8 cellular contexts compared by ENCODE assay signal in genomic region chr17:75205793-75206163, GRCh38. TPM values are rescaled to one million over a fixed set of nuclear protein-coding genes. Genes with fewer than 3 reads are reported as not detected.
DNase-seq lines count a peak whose midpoint lies in the region; ATAC-seq and TF ChIP-seq lines count a peak whose summit lies in the region.

No MANE protein-coding gene starts in this region.

- peaks cover 11% of the 10 kb centered on the region for H3K4me1 Mint-ChIP-seq in T-helper 1 cell treated with Interleukin-12 subunit alpha and Interleukin-12 subunit beta and Interleukin-4 antibody, amounts not matched to agents 30 μg/mL and 1 μg/mL, for 36 hours (ENCODE audit: low read depth)

- H3K4me3 Mint-ChIP-seq in T-helper 1 cell treated with Interleukin-12 subunit alpha and Interleukin-12 subunit beta and Interleukin-4 antibody, amounts not matched to agents 30 μg/mL and 1 μg/mL, for 36 hours = peak overlapping the region; percentile 97

- no peak for ATAC-seq in HG03571 (IDR thresholded peaks at IDR 0.05; ENCODE audit: unreplicated experiment)

- H3K4me1 ChIP-seq in hepatocyte (ENCODE audit: insufficient read depth) (peaks cover 6% of the 10 kb centered on the region), subcutaneous abdominal adipose tissue (ENCODE audit: control insufficient read depth in 5 of 5, insufficient read depth in 5 of 5, low read length in 5 of 5) (peaks cover 0 to 33% (median 27%) of the 10 kb centered on the region in 5 donors)

- WGBS in hepatocyte (ENCODE audit: low lambda C conversion rate, missing lambda C conversion rate) = under 1% methylated on average over 21 of the region's 22 CpGs

- H4K20me1 ChIP-seq in hepatocyte (ENCODE audit: insufficient read depth, poor library complexity, severe bottlenecking) = no peaks in the 10 kb centered on the region

- H3K36me3 Mint-ChIP-seq in T-helper 1 cell treated with Interleukin-12 subunit alpha and Interleukin-12 subunit beta and Interleukin-4 antibody, amounts not matched to agents 30 μg/mL and 1 μg/mL, for 36 hours (ENCODE audit: low read depth) = peaks cover 10% of the 10 kb centered on the region

- H3K79me2 ChIP-seq in hepatocyte = peaks cover 41% of the 10 kb centered on the region

- peak overlapping the region; percentile 98 for H3K4me3 ChIP-seq in WI38 (ENCODE audit: low read depth, low read length)
- peak overlapping the region; percentile 71 for H3K4me3 ChIP-seq in hepatocyte
- peak overlapping the region; percentile 84 to 98 (median 98) for H3K4me3 ChIP-seq in subcutaneous abdominal adipose tissue (ENCODE audit: low read depth in 1 of 5, low read length in 5 of 5)

- peak overlapping the region; percentile 92 for H2AFZ ChIP-seq in hepatocyte

- H3K36me3 ChIP-seq in hepatocyte (replicated peaks; ENCODE audit: insufficient read depth, low read depth) = no peaks in the 10 kb centered on the region
- H3K36me3 ChIP-seq in subcutaneous abdominal adipose tissue (ENCODE audit: control insufficient read depth in 5 of 5, insufficient read depth in 5 of 5, low read length in 5 of 5) = peaks cover 9 to 20% (median 15%) of the 10 kb centered on the region in 5 donors

- no peak for DNase-seq in T-helper 1 cell
- DNase-seq in hepatocyte (ENCODE audit: low spot score) = no peak
- DNase-seq in DMS79 (lab: John Stamatoyannopoulos, UW) = no peak
- DNase-seq in NCI-H128 (lab: John Stamatoyannopoulos, UW; ENCODE audit: unreplicated experiment) = no peak

- H3K27ac ChIP-seq in hepatocyte (peak overlapping the region; percentile 99), subcutaneous abdominal adipose tissue (ENCODE audit: low read depth, low read length) (peak overlapping the region; percentile 87)

- no peaks in the 10 kb centered on the region for H3K9me3 ChIP-seq in hepatocyte (ENCODE audit: low read depth)
- no peaks in the 10 kb centered on the region for H3K9me3 ChIP-seq in subcutaneous abdominal adipose tissue (ENCODE audit: control insufficient read depth in 5 of 5, low read length in 5 of 5)

- H3K27me3 ChIP-seq in hepatocyte (no peaks in the 10 kb centered on the region), subcutaneous abdominal adipose tissue (ENCODE audit: control insufficient read depth in 5 of 5, insufficient read depth in 4 of 5, low read length in 5 of 5) (no peaks in the 10 kb centered on the region)

- H3K9ac ChIP-seq in subcutaneous abdominal adipose tissue (ENCODE audit: low read length in 5 of 5) = peak overlapping the region; percentile 96 to 100 (median 99)

- TF ChIP-seq CTCF in WI38 (IDR thresholded peaks at IDR 0.05; ENCODE audit: low read depth, low read length) = no peak
- TF ChIP-seq CTCF in hepatocyte (IDR thresholded peaks at IDR 0.05; ENCODE audit: poor library complexity) = no peak

- H3K27me3 Mint-ChIP-seq in T-helper 1 cell treated with Interleukin-12 subunit alpha and Interleukin-12 subunit beta and Interleukin-4 antibody, amounts not matched to agents 30 μg/mL and 1 μg/mL, for 36 hours (ENCODE audit: low read depth) = no peaks in the 10 kb centered on the region

- H3K9me3 Mint-ChIP-seq in T-helper 1 cell treated with Interleukin-12 subunit alpha and Interleukin-12 subunit beta and Interleukin-4 antibody, amounts not matched to agents 30 μg/mL and 1 μg/mL, for 36 hours = no peaks in the 10 kb centered on the region

- H3K4me2 ChIP-seq in hepatocyte = peak overlapping the region; percentile 77

- H3K27ac Mint-ChIP-seq in T-helper 1 cell treated with Interleukin-12 subunit alpha and Interleukin-12 subunit beta and Interleukin-4 antibody, amounts not matched to agents 30 μg/mL and 1 μg/mL, for 36 hours = peak overlapping the region; percentile 94

- H3K9me2 ChIP-seq in hepatocyte (replicated peaks; ENCODE audit: insufficient read depth) = no peaks in the 10 kb centered on the region

RNA-seq across cellular contexts. Expression of gene NUP85, which starts 0.3 kb away (rescaled TPM):
- total RNA-seq in hepatocyte = 28.6 and 33.6 TPM in 2 replicates
- polyA plus RNA-seq in hepatocyte = 38.8 and 45.5 TPM in 2 replicates

RNA-seq across cellular contexts. Expression of gene SUMO2, which starts 23.0 kb away (rescaled TPM):
- 112 and 115 TPM in 2 replicates for total RNA-seq in hepatocyte
- polyA plus RNA-seq in hepatocyte = 424 and 434 TPM in 2 replicates

RNA-seq across cellular contexts. Expression of gene JPT1, which starts 51.5 kb away (rescaled TPM):
- total RNA-seq in hepatocyte = 103 and 107 TPM in 2 replicates
- polyA plus RNA-seq in hepatocyte = 172 and 181 TPM in 2 replicates

RNA-seq across cellular contexts. Expression of gene GGA3, which starts 55.6 kb away (rescaled TPM):
- 17.7 and 24.4 TPM in 2 replicates for total RNA-seq in hepatocyte
- polyA plus RNA-seq in hepatocyte = 20.2 and 26.0 TPM in 2 replicates

RNA-seq across cellular contexts. Expression of gene MRPS7, which starts 55.9 kb away (rescaled TPM):
- total RNA-seq in hepatocyte = 43.4 and 47.5 TPM in 2 replicates
- 94.9 and 102 TPM in 2 replicates for polyA plus RNA-seq in hepatocyte
